Comparison of ENCODE assay signal across 20 cellular contexts in the genomic region with DNA sequence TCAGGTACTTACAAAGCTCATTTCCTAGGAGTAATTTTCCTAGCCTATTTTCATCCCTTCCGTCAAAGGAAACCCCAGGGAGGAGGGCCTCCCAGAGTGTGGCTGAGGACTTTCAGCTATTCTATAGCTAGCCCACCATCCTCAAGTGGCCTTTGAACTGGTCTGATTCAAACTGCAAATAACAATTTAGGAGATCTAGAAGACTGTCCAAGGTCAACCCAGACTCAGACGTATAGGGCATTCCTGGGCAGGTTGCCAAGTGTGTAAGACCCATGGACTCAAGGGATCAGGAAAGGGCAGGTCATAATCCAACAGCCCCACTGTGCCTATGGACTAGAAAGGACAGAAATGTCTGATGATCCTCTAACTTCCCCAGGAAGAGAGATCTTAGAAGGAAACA.
"Had no signal": no experiment of that assay in that cellular context is flagged by ENCODE, and none has a peak within 500 bp of the region (broad histone marks: within the 10 kb centered on the region; RNA-seq: fewer than 3 reads in every experiment).

No MANE protein-coding gene starts in this region.

- H3K36me3 ChIP-seq: WERI-Rb-1 had no signal

- H3K4me3 ChIP-seq: SK-N-MC had no signal

- H3K9me3 Mint-ChIP-seq: activated CD4-positive, alpha-beta memory T cell treated with anti-CD3 and anti-CD28 coated beads, Interleukin-2, amount 10 ng/mL, durations not matched to agents 7 days and 5 days; activated naive CD4-positive, alpha-beta T cell treated with anti-CD3 and anti-CD28 coated beads for 36 hours; activated T-helper 17 cell treated with anti-CD3 and anti-CD28 coated beads, Interleukin-2, amount 50 U/mL, for 72 hours had no signal

- H3K4me3 Mint-ChIP-seq: activated CD4-positive, alpha-beta memory T cell treated with anti-CD3 and anti-CD28 coated beads, Interleukin-2, amount 10 ng/mL, durations not matched to agents 7 days and 5 days; activated CD4-positive, alpha-beta T cell treated with anti-CD3 and anti-CD28 coated beads for 36 hours; activated naive CD4-positive, alpha-beta T cell treated with anti-CD3 and anti-CD28 coated beads for 36 hours had no signal

- H3K36me3 Mint-ChIP-seq: activated naive CD8-positive, alpha-beta T cell had no signal

- H3K9ac ChIP-seq: KMS-11 had no signal

- DNase-seq: activated CD4-positive, alpha-beta memory T cell treated with anti-CD3 and anti-CD28 coated beads, Interleukin-2, amount 10 ng/mL, durations not matched to agents 7 days and 5 days; activated CD4-positive, alpha-beta T cell treated with anti-CD3 and anti-CD28 coated beads for 36 hours; activated CD4-positive, alpha-beta T cell treated with anti-CD3 and anti-CD28 coated beads, Interleukin-2, amount 50 U/mL, for 1 hour; activated gamma-delta T cell; activated naive CD4-positive, alpha-beta T cell treated with anti-CD3 and anti-CD28 coated beads for 36 hours; activated T-cell treated with anti-CD3 and anti-CD28 coated beads for 4 hours; activated T-cell treated with anti-CD3 and anti-CD28 coated beads, Interleukin-2, amount 50 U/mL, for 48 hours; NCI-H1092; NCI-H1417; NCI-H1930; NCI-H446; NCI-H524; NCI-H748 treated with DMSO at 0.1 percent for 48 hours; SIG-M5; T-helper 1 cell; WERI-Rb-1 had no signal

- H3K4me1 Mint-ChIP-seq: activated T-helper 17 cell treated with anti-CD3 and anti-CD28 coated beads, Interleukin-2, amount 50 U/mL, for 72 hours had no signal

- ATAC-seq: activated CD4-positive, alpha-beta T cell treated with anti-CD3 and anti-CD28 coated beads for 36 hours; activated T-helper 17 cell treated with anti-CD3 and anti-CD28 coated beads, Interleukin-2, amount 50 U/mL, for 72 hours had no signal

- H3K27ac Mint-ChIP-seq: activated CD4-positive, alpha-beta memory T cell treated with anti-CD3 and anti-CD28 coated beads, Interleukin-2, amount 10 ng/mL, durations not matched to agents 7 days and 5 days; activated CD4-positive, alpha-beta T cell treated with anti-CD3 and anti-CD28 coated beads for 36 hours; activated naive CD4-positive, alpha-beta T cell treated with anti-CD3 and anti-CD28 coated beads for 36 hours; activated naive CD8-positive, alpha-beta T cell; activated T-helper 17 cell treated with anti-CD3 and anti-CD28 coated beads, Interleukin-2, amount 50 U/mL, for 72 hours had no signal

- H3K27ac ChIP-seq: KMS-11, SK-N-MC, WERI-Rb-1 had no signal
